13 cellular contexts compared by ENCODE assay signal in the genomic region with DNA sequence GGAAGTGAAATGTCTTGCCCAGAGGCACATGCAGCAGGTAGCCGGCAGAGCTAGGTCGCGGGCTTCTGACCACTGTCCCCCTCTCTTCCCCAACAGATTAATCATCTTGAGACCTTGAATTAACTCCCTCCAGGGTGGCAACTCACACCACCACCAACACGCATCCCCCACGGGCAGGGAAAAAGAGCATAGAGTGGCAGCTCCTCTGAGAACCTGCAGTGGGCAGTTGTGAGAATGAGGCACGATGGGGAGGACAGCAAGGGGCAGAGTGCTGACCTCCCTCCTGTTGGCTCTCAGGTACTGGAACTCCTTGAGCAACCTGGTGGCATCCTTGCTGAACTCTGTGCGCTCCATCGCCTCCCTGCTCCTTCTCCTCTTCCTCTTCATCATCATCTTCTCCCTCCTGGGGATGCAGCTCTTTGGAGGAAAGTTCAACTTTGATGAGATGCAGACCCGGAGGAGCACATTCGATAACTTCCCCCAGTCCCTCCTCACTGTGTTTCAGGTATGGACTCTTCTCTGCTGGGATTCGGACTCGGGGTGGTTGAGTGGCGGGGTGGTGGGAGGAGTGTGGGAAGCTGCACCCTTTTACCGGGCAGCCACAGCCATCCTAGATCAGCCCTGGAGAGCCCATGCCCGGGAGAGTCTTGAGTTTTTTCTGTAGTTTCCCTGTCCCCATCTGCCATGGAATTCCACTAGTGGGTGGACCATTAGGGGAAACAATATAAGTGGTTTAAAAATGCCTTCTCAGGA.
DNase-seq lines count a peak whose midpoint lies in the region; ATAC-seq and TF ChIP-seq lines count a peak whose summit lies in the region.
"Had no signal": no experiment of that assay in that cellular context is flagged by ENCODE, and none has a peak within 500 bp of the region (broad histone marks: within the 10 kb centered on the region; RNA-seq: fewer than 3 reads in every experiment).

No MANE protein-coding gene starts in this region.

- peaks cover 0 to 63% of the 10 kb centered on the region in 2 experiments for H3K27me3 ChIP-seq in mesenchymal stem cell (ENCODE audit: control insufficient read depth in 1 of 2, insufficient read depth in 1 of 2, low read length in 2 of 2)
- no peaks in the 10 kb centered on the region for H3K27me3 ChIP-seq in sigmoid colon
- peaks cover 36% of the 10 kb centered on the region for H3K27me3 ChIP-seq in SJCRH30

- H3K36me3 ChIP-seq in mesenchymal stem cell (ENCODE audit: control insufficient read depth in 1 of 2, insufficient read depth in 2 of 2, low read depth in 1 of 2, low read length in 2 of 2) (peaks cover 0 to 28% of the 10 kb centered on the region in 2 experiments), sigmoid colon (peaks cover 0 to 40% (median 18%) of the 10 kb centered on the region in 4 donors), SJCRH30 (no peaks in the 10 kb centered on the region)
- H3K36me3 ChIP-seq: BLaER1 treated with 17β-estradiol and CSF1 and Interleukin-3, amounts not matched to agents 10 nM and 100 nM had no signal

- intact Hi-C loops in cardiac septum (cut with DNase I) = loop anchor here (5.0 to 10.0 kb wide), 3 partner anchors 84 to 524 kb away; no protein-coding TSS in a partner anchor
- intact Hi-C loops in left ventricle myocardium superior (cut with micrococcal nuclease) = no loop called here
- intact Hi-C loops in sigmoid colon (cut with DNase I) = loop anchor here (2.0 to 10.0 kb wide), 5 partner anchors 199 to 937 kb away; no protein-coding TSS in a partner anchor

- no peak overlapping the region for H4K8ac ChIP-seq in mesenchymal stem cell (ENCODE audit: low read length)

- H3K9me3 ChIP-seq in mesenchymal stem cell (ENCODE audit: control insufficient read depth, low read length) (no peaks in the 10 kb centered on the region), sigmoid colon (no peaks in the 10 kb centered on the region), SJCRH30 (replicated peaks) (no peaks in the 10 kb centered on the region)
- H3K9me3 ChIP-seq: BLaER1 treated with 17β-estradiol and CSF1 and Interleukin-3, amounts not matched to agents 10 nM and 100 nM had no signal

- no peak for TF ChIP-seq EP300 in sigmoid colon (IDR thresholded peaks at IDR 0.05)

- H4K91ac ChIP-seq in mesenchymal stem cell (ENCODE audit: low read length) = no peak overlapping the region

- H3K4me3 ChIP-seq in mesenchymal stem cell (ENCODE audit: insufficient read depth in 1 of 2, low read depth in 1 of 2, low read length in 2 of 2) (no peak overlapping the region), sigmoid colon (no peak overlapping the region), SJCRH30 (no peak overlapping the region)
- H3K4me3 ChIP-seq: BLaER1 treated with 17β-estradiol and CSF1 and Interleukin-3, amounts not matched to agents 10 nM and 100 nM had no signal

- TF ChIP-seq POLR2A in sigmoid colon (IDR thresholded peaks at IDR 0.05) = no peak

- H2BK5ac ChIP-seq in mesenchymal stem cell (ENCODE audit: low read depth, low read length, poor library complexity, severe bottlenecking) = peak overlapping the region; percentile 26

- H2AK5ac ChIP-seq in mesenchymal stem cell (ENCODE audit: low read length, severe bottlenecking) = no peak overlapping the region

- H3K4me1 ChIP-seq in mesenchymal stem cell (ENCODE audit: control insufficient read depth, insufficient read depth, low read depth, low read length) (peaks cover 5% of the 10 kb centered on the region), sigmoid colon (peaks cover 0 to 34% (median 23%) of the 10 kb centered on the region in 4 donors), SJCRH30 (no peaks in the 10 kb centered on the region)

- H2BK120ac ChIP-seq in mesenchymal stem cell (ENCODE audit: low read depth, low read length) = no peak overlapping the region

- DNase-seq in cardiac septum (ENCODE audit: low spot score) (peak; percentile 66), left ventricle myocardium superior (no peak), mesenchymal stem cell (no peak), sigmoid colon (peak; percentile 50), SJCRH30 (no peak)
- DNase-seq: ACHN; CD4-positive, CD25-positive, alpha-beta regulatory T cell; DMS53; GF-D8; KBM-7 had no signal

- no peak overlapping the region for H2AFZ ChIP-seq in mesenchymal stem cell (ENCODE audit: low read depth, low read length)

- no peak overlapping the region for H3K14ac ChIP-seq in mesenchymal stem cell (ENCODE audit: low read length in 2 of 2)

- no peak overlapping the region for H3K9ac ChIP-seq in mesenchymal stem cell (ENCODE audit: low read length)
- H3K9ac ChIP-seq: BLaER1 treated with 17β-estradiol and CSF1 and Interleukin-3, amounts not matched to agents 10 nM and 100 nM had no signal

- H3K18ac ChIP-seq in mesenchymal stem cell (ENCODE audit: low read depth in 1 of 2, low read length in 2 of 2) = peak overlapping the region in 1 of 2 experiments; percentile 26

- no peak overlapping the region for H3K4me2 ChIP-seq in mesenchymal stem cell (ENCODE audit: low read length, poor library complexity, severe bottlenecking)

- H3K79me1 ChIP-seq in mesenchymal stem cell (replicated peaks; ENCODE audit: low read length, poor library complexity, severe bottlenecking) = no peaks in the 10 kb centered on the region

- H2BK12ac ChIP-seq in mesenchymal stem cell (ENCODE audit: low read length in 2 of 2) = peak overlapping the region in 1 of 2 experiments; percentile 45

- no peak for TF ChIP-seq CTCF in sigmoid colon (IDR thresholded peaks at IDR 0.05)

- H2BK15ac ChIP-seq in mesenchymal stem cell (ENCODE audit: low read depth, poor library complexity, severe bottlenecking) = no peak overlapping the region

- H3K27ac ChIP-seq in mesenchymal stem cell (ENCODE audit: low read length, poor library complexity, severe bottlenecking) = no peak overlapping the region
- peak overlapping the region in 3 of 4 donors; percentile 7 to 72 (median 71) for H3K27ac ChIP-seq in sigmoid colon
- H3K27ac ChIP-seq in SJCRH30 = no peak overlapping the region
- H3K27ac ChIP-seq: BLaER1 treated with 17β-estradiol and CSF1 and Interleukin-3, amounts not matched to agents 10 nM and 100 nM had no signal

- ATAC-seq in left ventricle myocardium superior (no peak), HG03175 (IDR thresholded peaks at IDR 0.05; ENCODE audit: unreplicated experiment) (no peak), GM18502 (IDR thresholded peaks at IDR 0.05; ENCODE audit: poor library complexity, unreplicated experiment) (no peak)

- H3K4ac ChIP-seq in mesenchymal stem cell (ENCODE audit: low read depth in 1 of 2, low read length in 2 of 2) = no peak overlapping the region

- 86% methylated on average over 13 of the region's 15 CpGs for WGBS in mesenchymal stem cell
- WGBS in sigmoid colon, 2 donors = 85 to 89% methylated on average over 15 of the region's 15 CpGs

- no peak overlapping the region for H3K23ac ChIP-seq in mesenchymal stem cell (ENCODE audit: low read length in 2 of 2)

Comparison
In these comparisons a context has a peak if more than half of its experiments do, and no peak if none do; other contexts are left out.
1. DNase-seq: peak in cardiac septum (single experiment) and sigmoid colon (single experiment); none in left ventricle myocardium superior (single experiment), mesenchymal stem cell (single experiment) and SJCRH30 (0 of 2).
2. H3K27ac ChIP-seq: peak in sigmoid colon (3 of 4); none in mesenchymal stem cell (single experiment) and SJCRH30 (single experiment).